ENCODE assay signal across 24 cellular contexts in the genomic region with DNA sequence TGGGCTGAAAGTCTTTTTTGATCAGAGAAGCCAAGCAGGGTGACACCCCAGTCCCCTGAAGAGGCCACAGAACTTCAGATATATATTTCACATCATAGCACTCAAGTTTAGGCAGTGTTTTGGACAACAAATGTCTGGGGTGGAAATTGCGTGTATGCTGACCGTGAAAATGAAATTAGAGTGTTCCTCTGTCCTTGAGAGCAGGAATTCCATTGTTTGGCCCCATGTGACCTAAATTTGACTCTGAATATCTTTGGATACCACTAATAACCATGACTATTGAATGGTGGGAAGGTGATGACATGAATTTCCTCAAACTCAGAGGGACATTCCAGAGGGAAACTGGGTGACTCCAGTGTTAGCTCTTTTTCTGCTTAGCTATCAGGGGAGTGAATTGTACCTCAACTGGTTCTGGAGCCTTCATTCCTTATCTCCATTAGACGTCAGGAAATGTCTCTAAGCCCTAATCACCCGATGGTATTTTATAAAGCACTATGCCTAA.
DNase-seq lines count a peak whose midpoint lies in the region; ATAC-seq and TF ChIP-seq lines count a peak whose summit lies in the region.
"Had no signal": no experiment of that assay in that cellular context is flagged by ENCODE, and none has a peak within 500 bp of the region (broad histone marks: within the 10 kb centered on the region; RNA-seq: fewer than 3 reads in every experiment).

No MANE protein-coding gene starts in this region.

- WGBS in heart right ventricle, 2 donors = 29 to 41% methylated on average over 4 of the region's 4 CpGs

- peaks cover 0 to 22% (median 0%) of the 10 kb centered on the region in 9 donors for H3K4me1 ChIP-seq in heart right ventricle
- H3K4me1 ChIP-seq in subcutaneous abdominal adipose tissue (ENCODE audit: control insufficient read depth in 5 of 5, insufficient read depth in 5 of 5, low read length in 5 of 5) = peaks cover 0 to 20% (median 0%) of the 10 kb centered on the region in 5 donors
- H3K4me1 ChIP-seq: BE2C, colonic mucosa, psoas muscle had no signal

- in situ Hi-C loops in brain microvascular endothelial cell (cut with HindIII; ENCODE audit: low pct_ligation_motif_present, low sequenced_read_pairs) = no loop called here
- in situ Hi-C loops in GM13976 (cut with MboI; ENCODE audit: low sequenced_read_pairs, unreplicated experiment) = no loop called here

- no peak overlapping the region for H3K4me3 ChIP-seq in heart right ventricle
- no peak overlapping the region for H3K4me3 ChIP-seq in brain microvascular endothelial cell (ENCODE audit: low read depth, low read length)
- H3K4me3 ChIP-seq in subcutaneous abdominal adipose tissue (ENCODE audit: low read depth in 1 of 5, low read length in 5 of 5) = no peak overlapping the region
- H3K4me3 ChIP-seq: colonic mucosa, psoas muscle had no signal

- ATAC-seq in heart right ventricle (peak in 7 of 8 donors; percentile 31 to 79 (median 58)), Right ventricle myocardium inferior (no peak)
- ATAC-seq: psoas muscle, SK-N-SH treated with all-trans-retinoic acid at 6 μM for 48 hours had no signal

- H3K9me3 ChIP-seq in heart right ventricle (peaks cover 0 to 12% (median 0%) of the 10 kb centered on the region in 11 donors), subcutaneous abdominal adipose tissue (ENCODE audit: control insufficient read depth in 5 of 5, low read length in 5 of 5) (peaks cover 0 to 3% (median 0%) of the 10 kb centered on the region in 5 donors)
- H3K9me3 ChIP-seq: BE2C, colonic mucosa had no signal

- H3K27me3 ChIP-seq in heart right ventricle = no peaks in the 10 kb centered on the region
- H3K27me3 ChIP-seq in brain microvascular endothelial cell (replicated peaks) = no peaks in the 10 kb centered on the region
- H3K27me3 ChIP-seq in subcutaneous abdominal adipose tissue (ENCODE audit: control insufficient read depth in 5 of 5, insufficient read depth in 4 of 5, low read length in 5 of 5) = no peaks in the 10 kb centered on the region
- H3K27me3 ChIP-seq: BE2C, colonic mucosa had no signal

- no peak overlapping the region for H3K9ac ChIP-seq in subcutaneous abdominal adipose tissue (ENCODE audit: low read length in 5 of 5)

- DNase-seq in heart right ventricle (no peak), Right ventricle myocardium inferior (ENCODE audit: missing footprints) (no peak), brain microvascular endothelial cell (peak; percentile 61), kidney tubule cell (ENCODE audit: low spot score) (peak; percentile 22), GM13976 (ENCODE audit: low spot score) (no peak), NCI-H1048 (lab: John Stamatoyannopoulos, UW) (no peak)
- DNase-seq in activated CD8-positive, alpha-beta memory T cell treated with anti-CD3 and anti-CD28 coated beads, Interleukin-2, amount 50 U/mL, for 48 hours = no peak
- DNase-seq: 8988T; activated CD4-positive, alpha-beta T cell treated with anti-CD3 and anti-CD28 coated beads, Interleukin-2, amount 10 ng/mL, durations not matched to agents 7 days and 5 days; BE2C; colonic mucosa; hippocampal formation; mammary epithelial cell; MM.1S; NCI-H1694; NCI-H526 treated with DMSO at 0.1 percent for 48 hours; psoas muscle; RPMI8226; stimulated activated CD4-positive, alpha-beta T cell treated with anti-CD3 and anti-CD28 coated beads, Interleukin-12 subunit alpha, Interleukin-12 subunit beta, amount 100 ng/mL, for 4 hours; stimulated activated CD4-positive, alpha-beta T cell treated with anti-CD3 and anti-CD28 coated beads, Interleukin-4, amount 100 ng/mL, for 4 hours; trophoblast cell had no signal

- TF ChIP-seq CTCF in heart right ventricle (IDR thresholded peaks at IDR 0.05) (no peak), brain microvascular endothelial cell (IDR thresholded peaks at IDR 0.05; ENCODE audit: low read depth, low read length, missing control alignments) (no peak), GM13976 (IDR thresholded peaks at IDR 0.05; ENCODE audit: borderline replicate concordance, control extremely low read depth, extremely low read depth, insufficient read depth, missing control alignments) (no peak)

- intact Hi-C loops in heart right ventricle (cut with DNase I) = loop anchor here in 1 of 10 donors (10.0 kb wide), 1 partner anchor 757 kb away; the partner anchor contains the start of gene THBS1
- intact Hi-C loops in Right ventricle myocardium inferior (cut with DNase I) = no loop called here

- H3K27ac ChIP-seq in heart right ventricle (peak overlapping the region in 5 of 10 donors; percentile 33 to 67 (median 50)), brain microvascular endothelial cell (peak overlapping the region; percentile 44), subcutaneous abdominal adipose tissue (ENCODE audit: low read depth, low read length) (peak overlapping the region; percentile 6)
- H3K27ac ChIP-seq: colonic mucosa, psoas muscle, VCaP had no signal

- H3K36me3 ChIP-seq in heart right ventricle (no peaks in the 10 kb centered on the region), brain microvascular endothelial cell (replicated peaks) (no peaks in the 10 kb centered on the region), subcutaneous abdominal adipose tissue (ENCODE audit: control insufficient read depth in 5 of 5, insufficient read depth in 5 of 5, low read length in 5 of 5) (no peaks in the 10 kb centered on the region)
- H3K36me3 ChIP-seq: BE2C, colonic mucosa had no signal

Comparison
In these comparisons a context has a peak if more than half of its experiments do, and no peak if none do; other contexts are left out.
1. DNase-seq: peak in brain microvascular endothelial cell (single experiment) and kidney tubule cell (single experiment); none in heart right ventricle (0 of 2), Right ventricle myocardium inferior (single experiment), GM13976 (single experiment), NCI-H1048 (single experiment) and activated CD8-positive, alpha-beta memory T cell treated with anti-CD3 and anti-CD28 coated beads, Interleukin-2, amount 50 U/mL, for 48 hours (single experiment).